ENCODE assay signal across 21 cellular contexts in the genomic region with DNA sequence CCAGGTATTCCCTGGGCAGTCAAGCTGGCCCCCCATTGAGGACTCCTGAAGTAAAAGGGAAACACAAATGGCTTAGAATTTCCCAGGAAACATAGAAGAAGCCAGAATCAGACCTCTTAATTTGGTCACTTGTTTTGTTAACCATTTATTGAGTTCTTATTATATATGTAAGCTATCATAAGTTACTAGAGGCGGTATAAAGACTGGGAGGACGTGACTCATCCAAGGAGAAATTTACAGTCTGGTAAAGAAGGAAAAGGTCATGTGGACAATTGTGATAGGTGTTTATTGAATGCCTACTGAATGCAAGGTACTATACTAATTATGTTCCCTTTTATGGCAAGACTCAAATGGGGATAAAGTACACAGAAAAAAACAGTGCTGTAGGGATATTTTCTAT.
"Had no signal": no experiment of that assay in that cellular context is flagged by ENCODE, and none has a peak within 500 bp of the region (broad histone marks: within the 10 kb centered on the region; RNA-seq: fewer than 3 reads in every experiment).

No MANE protein-coding gene starts in this region.

- H3K36me3 ChIP-seq: ascending aorta, gastroesophageal sphincter, neutrophil, right lobe of liver, spleen, suprapubic skin, upper lobe of right lung had no signal

- H3K27ac ChIP-seq: ascending aorta, neutrophil, right lobe of liver, spleen, suprapubic skin, upper lobe of right lung had no signal

- H3K4me3 ChIP-seq: ascending aorta, gastroesophageal sphincter, right lobe of liver, spleen, suprapubic skin, upper lobe of right lung had no signal

- H3K27me3 ChIP-seq: ascending aorta, gastroesophageal sphincter, neutrophil, right lobe of liver, suprapubic skin, upper lobe of right lung had no signal

- ATAC-seq: activated CD8-positive, alpha-beta T cell treated with anti-CD3 and anti-CD28 coated beads, Interleukin-2, amount 10 ng/mL, durations not matched to agents 7 days and 5 days; activated naive CD8-positive, alpha-beta T cell treated with anti-CD3 and anti-CD28 coated beads, Interleukin-2, amount 50 U/mL, for 24 hours; gastroesophageal sphincter; left cardiac atrium; naive thymus-derived CD8-positive, alpha-beta T cell; right lobe of liver; stimulated activated naive B cell treated with anti-CD40 and anti-IgM and Interleukin-4, amounts not matched to agents 10 μg/mL and 1 μg/mL and 100 μg/mL, for 72 hours; T-cell; upper lobe of right lung had no signal

- H3K4me1 ChIP-seq: right lobe of liver, suprapubic skin, upper lobe of right lung had no signal

- H3K9me3 ChIP-seq: ascending aorta, gastroesophageal sphincter, neutrophil, right lobe of liver, suprapubic skin, upper lobe of right lung had no signal

- DNase-seq: activated CD8-positive, alpha-beta memory T cell treated with anti-CD3 and anti-CD28 coated beads, Interleukin-2, amount 50 U/mL, for 48 hours; activated CD8-positive, alpha-beta T cell treated with anti-CD3 and anti-CD28 coated beads, Interleukin-2, amount 10 ng/mL, durations not matched to agents 7 days and 5 days; activated naive CD4-positive, alpha-beta T cell treated with Interleukin-2 at 50 U/mL for 16 hours; activated naive CD8-positive, alpha-beta T cell treated with anti-CD3 and anti-CD28 coated beads, Interleukin-2, amount 50 U/mL, for 24 hours; cortex of kidney; effector CD8-positive, alpha-beta T cell; hippocampal formation; left cardiac atrium; naive thymus-derived CD8-positive, alpha-beta T cell; posterior cingulate gyrus; right lobe of liver; spleen; stimulated activated CD4-positive, alpha-beta T cell treated with anti-CD3 and anti-CD28 coated beads, Interleukin-1b, Interleukin-23, amount 100 ng/mL, for 48 hours; stimulated activated naive B cell treated with anti-CD40 and anti-IgM and Interleukin-4, amounts not matched to agents 10 μg/mL and 1 μg/mL and 100 μg/mL, for 72 hours; T-cell; T1000; upper lobe of right lung had no signal
